In the genomic region with DNA sequence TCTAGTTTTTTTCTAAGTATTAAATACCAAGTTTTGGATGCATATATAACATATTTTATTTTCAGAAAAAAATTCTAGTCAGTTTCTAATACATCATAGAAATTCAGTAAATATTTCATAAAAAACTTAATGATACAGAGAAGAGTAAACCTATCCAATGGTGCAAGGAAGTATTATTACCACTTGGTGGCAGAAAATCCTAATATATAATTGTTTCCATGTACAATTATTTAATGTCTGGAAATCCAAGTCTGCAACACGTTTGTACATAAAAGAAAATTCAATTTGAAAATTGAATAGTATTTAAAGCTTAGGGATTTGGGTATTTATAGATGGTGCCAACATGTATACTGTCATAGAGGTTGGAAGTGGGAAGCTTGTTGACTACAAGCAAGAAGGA, we compare ENCODE assay signal across 10 cellular contexts.
DNase-seq lines count a peak whose midpoint lies in the region; ATAC-seq, FAIRE-seq and TF ChIP-seq lines count a peak whose summit lies in the region.
"Had no signal": no experiment of that assay in that cellular context is flagged by ENCODE, and none has a peak within 500 bp of the region (broad histone marks: within the 10 kb centered on the region; RNA-seq: fewer than 3 reads in every experiment).

No MANE protein-coding gene starts in this region.

- H3K9me3 Mint-ChIP-seq in Caco-2 (ENCODE audit: unreplicated experiment) (peaks cover 14% of the 10 kb centered on the region), mesothelial cell of epicardium (peaks cover 18% of the 10 kb centered on the region)
- peaks cover 0 to 22% (median 3%) of the 10 kb centered on the region in 9 donors for H3K9me3 Mint-ChIP-seq in naive thymus-derived CD8-positive, alpha-beta T cell

- H3K27ac Mint-ChIP-seq in Caco-2 (ENCODE audit: unreplicated experiment) (no peak overlapping the region), mesothelial cell of epicardium (no peak overlapping the region)
- no peak overlapping the region for H3K27ac Mint-ChIP-seq in naive thymus-derived CD8-positive, alpha-beta T cell
- H3K27ac Mint-ChIP-seq: naive B cell had no signal

- no peaks in the 10 kb centered on the region for H3K27me3 ChIP-seq in Caco-2 (replicated peaks; ENCODE audit: control insufficient read depth, insufficient read depth, low read length)
- no peaks in the 10 kb centered on the region for H3K27me3 ChIP-seq in MM.1S (replicated peaks; ENCODE audit: insufficient read depth, low read length)
- H3K27me3 ChIP-seq in bronchial epithelial cell (ENCODE audit: control insufficient read depth, insufficient read depth, low read length): no peaks in the 10 kb centered on the region

- intact Hi-C loops in Caco-2 (cut with micrococcal nuclease; ENCODE audit: unreplicated experiment): loop anchor here (1.0 to 5.0 kb wide), 6 partner anchors 163 to 550 kb away; no protein-coding TSS in a partner anchor

- DNase-seq in Caco-2 (no peak), MM.1S (peak; percentile 16), bronchial epithelial cell (ENCODE audit: low read depth) (peak; percentile 55), mesothelial cell of epicardium (ENCODE audit: low spot score in 2 of 2, unreplicated experiment in 2 of 2) (no peak), CD1c-positive myeloid dendritic cell (ENCODE audit: extremely low spot score) (no peak)
- no peak for DNase-seq in naive thymus-derived CD8-positive, alpha-beta T cell
- no peak for DNase-seq in activated effector memory CD4-positive, alpha-beta T cell treated with anti-CD3 and anti-CD28 coated beads, Interleukin-2, amount 50 U/mL, for 16 hours
- DNase-seq: cerebellar nuclear complex, naive B cell had no signal

- no peak for FAIRE-seq in bronchial epithelial cell (lab: Jason Lieb, UNC)

- H3K4me2 ChIP-seq in MM.1S (ENCODE audit: low read depth, low read length): no peak overlapping the region

- no peak for ATAC-seq in GM21515 (IDR thresholded peaks at IDR 0.05; ENCODE audit: unreplicated experiment)
- ATAC-seq in naive thymus-derived CD8-positive, alpha-beta T cell: no peak

- no peak overlapping the region for H3K27ac ChIP-seq in MM.1S (ENCODE audit: low read length)

- no peaks in the 10 kb centered on the region for H3K79me2 ChIP-seq in MM.1S (ENCODE audit: low read length)

- BruUV-seq in Caco-2 (replicated peaks; lab: Mats Ljungman, UMichigan): no TSS peak

- CTCF ChIA-PET in Caco-2 (lab: Charles Lee): interaction anchor here (0.6 to 2.0 kb wide), 5 partner anchors 12 to 551 kb away, joined by 3 to 17 read pairs (median 6); no protein-coding TSS in a partner anchor

- H3K4me1 ChIP-seq in Caco-2: no peaks in the 10 kb centered on the region
- H3K4me1 ChIP-seq in MM.1S (ENCODE audit: low read length): no peaks in the 10 kb centered on the region

- POLR2A ChIA-PET in Caco-2 (lab: Charles Lee): no interaction called here
- POLR2A ChIA-PET in naive thymus-derived CD8-positive, alpha-beta T cell (lab: Charles Lee): no interaction called here

- H3K4me1 Mint-ChIP-seq in Caco-2 (ENCODE audit: low read depth, unreplicated experiment): no peaks in the 10 kb centered on the region
- H3K4me1 Mint-ChIP-seq in mesothelial cell of epicardium: no peaks in the 10 kb centered on the region
- H3K4me1 Mint-ChIP-seq in naive thymus-derived CD8-positive, alpha-beta T cell: no peaks in the 10 kb centered on the region
- H3K4me1 Mint-ChIP-seq: naive B cell had no signal

- no peak overlapping the region for H3K4me3 Mint-ChIP-seq in Caco-2 (ENCODE audit: unreplicated experiment)
- H3K4me3 Mint-ChIP-seq in mesothelial cell of epicardium: no peak overlapping the region
- H3K4me3 Mint-ChIP-seq in naive thymus-derived CD8-positive, alpha-beta T cell: no peak overlapping the region
- H3K4me3 Mint-ChIP-seq: naive B cell had no signal

- no peak overlapping the region for H3K4me3 ChIP-seq in Caco-2 (ENCODE audit: low read depth, low read length)
- no peak overlapping the region for H3K4me3 ChIP-seq in MM.1S (ENCODE audit: low read length)
- H3K4me3 ChIP-seq in bronchial epithelial cell (ENCODE audit: low read depth, low read length): no peak overlapping the region

- H3K36me3 Mint-ChIP-seq in Caco-2 (ENCODE audit: insufficient read depth, unreplicated experiment): no peaks in the 10 kb centered on the region
- peaks cover 5% of the 10 kb centered on the region for H3K36me3 Mint-ChIP-seq in mesothelial cell of epicardium
- H3K36me3 Mint-ChIP-seq in naive thymus-derived CD8-positive, alpha-beta T cell: peaks cover 0 to 2% (median 0%) of the 10 kb centered on the region in 3 donors
- H3K36me3 Mint-ChIP-seq: naive B cell had no signal

- H3F3A ChIP-seq in MM.1S (ENCODE audit: insufficient read depth, low read length): no peaks in the 10 kb centered on the region

- TF ChIP-seq CTCF in Caco-2 (IDR thresholded peaks at IDR 0.05; ENCODE audit: insufficient read depth in 1 of 2, low read depth in 1 of 2, low read length in 1 of 2, severe bottlenecking in 1 of 2, unreplicated experiment in 1 of 2) (peak; percentile 43 to 72), MM.1S (IDR thresholded peaks at IDR 0.05; ENCODE audit: low read length) (peak; percentile 25; the same call in 1 of the 2 replicates), bronchial epithelial cell (IDR thresholded peaks at IDR 0.05; ENCODE audit: insufficient read depth, low read length, severe bottlenecking) (no peak), mesothelial cell of epicardium (IDR thresholded peaks at IDR 0.05; ENCODE audit: unreplicated experiment) (peak; percentile 56)

- no peak overlapping the region for H3K9ac ChIP-seq in MM.1S (ENCODE audit: low read length)

- H2AFZ ChIP-seq in MM.1S (ENCODE audit: low read length): no peak overlapping the region

- no peaks in the 10 kb centered on the region for H3K9me2 ChIP-seq in MM.1S (replicated peaks; ENCODE audit: insufficient read depth, low read length)

- H3K27me3 Mint-ChIP-seq in Caco-2 (ENCODE audit: insufficient read depth, unreplicated experiment) (no peaks in the 10 kb centered on the region), mesothelial cell of epicardium (ENCODE audit: low read depth) (no peaks in the 10 kb centered on the region)
- H3K27me3 Mint-ChIP-seq in naive thymus-derived CD8-positive, alpha-beta T cell: no peaks in the 10 kb centered on the region
- H3K27me3 Mint-ChIP-seq: naive B cell had no signal

- H3K36me3 ChIP-seq in Caco-2 (ENCODE audit: control insufficient read depth, insufficient read depth, low read length) (no peaks in the 10 kb centered on the region), MM.1S (replicated peaks; ENCODE audit: insufficient read depth, low read length) (no peaks in the 10 kb centered on the region), bronchial epithelial cell (ENCODE audit: control insufficient read depth, insufficient read depth, low read length) (no peaks in the 10 kb centered on the region)

- H3K9me3 ChIP-seq in Caco-2: no peaks in the 10 kb centered on the region; the same call in 1 of the 2 replicates
- H3K9me3 ChIP-seq in MM.1S (replicated peaks; ENCODE audit: insufficient read depth, low read length): no peaks in the 10 kb centered on the region

- no peaks in the 10 kb centered on the region for H4K20me1 ChIP-seq in MM.1S (ENCODE audit: insufficient read depth, low read length)

Comparison
In these comparisons a context has a peak if more than half of its experiments do, and no peak if none do; other contexts are left out.
1. DNase-seq: peak in MM.1S (single experiment) and bronchial epithelial cell (single experiment); none in Caco-2 (0 of 2), mesothelial cell of epicardium (0 of 2), naive thymus-derived CD8-positive, alpha-beta T cell (0 of 10), activated effector memory CD4-positive, alpha-beta T cell treated with anti-CD3 and anti-CD28 coated beads, Interleukin-2, amount 50 U/mL, for 16 hours (single experiment) and CD1c-positive myeloid dendritic cell (single experiment).